Comparison of ENCODE assay signal across 1 cellular context in the genomic region with DNA sequence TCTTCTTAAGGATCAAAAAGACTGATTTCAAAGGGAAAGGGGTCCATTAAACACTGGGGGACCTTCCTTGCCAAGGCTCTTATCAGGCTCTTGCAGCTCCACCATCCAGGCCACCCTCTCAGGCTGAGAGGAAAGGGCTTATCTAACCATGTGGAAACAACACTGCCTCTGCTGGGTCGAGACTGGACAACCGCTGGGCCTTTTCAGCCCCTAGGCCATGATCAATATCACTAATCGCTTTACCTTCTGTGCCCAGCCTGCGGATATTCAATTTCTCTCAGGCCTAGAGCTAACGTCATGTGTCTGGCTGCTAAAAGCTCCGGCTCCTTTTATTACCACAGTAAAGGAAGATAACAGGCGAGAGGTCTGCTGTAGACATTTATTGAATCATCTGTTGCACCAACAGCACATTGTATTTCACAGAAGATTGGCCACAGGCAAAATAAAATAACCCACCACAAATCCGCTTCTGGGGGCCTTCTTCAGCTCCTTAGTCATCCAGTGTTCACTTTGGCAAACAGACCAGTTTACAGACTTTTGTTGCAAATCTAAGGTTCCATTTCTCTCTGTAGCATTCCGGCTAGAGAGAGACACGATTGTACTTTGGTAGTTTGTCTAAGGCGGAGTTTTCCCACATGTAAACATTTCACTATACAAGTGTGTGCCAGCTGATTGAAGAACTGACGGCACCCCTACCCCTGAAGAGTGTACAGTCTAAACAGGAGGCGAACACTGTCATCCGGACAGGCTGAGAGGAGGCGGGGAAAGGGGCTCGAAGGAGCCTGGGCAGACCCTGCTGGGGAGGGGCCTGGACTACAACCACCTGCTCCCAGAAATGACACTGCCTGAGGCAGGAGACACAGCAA.
TF ChIP-seq lines count a peak whose summit lies in the region.

No MANE protein-coding gene starts in this region.

TF ChIP-seq in K562, 482 proteins besides CTCF, POLR2A, EP300 and RAD21 (continued from another document and continues in another):
- TF ChIP-seq, protein P1, sequence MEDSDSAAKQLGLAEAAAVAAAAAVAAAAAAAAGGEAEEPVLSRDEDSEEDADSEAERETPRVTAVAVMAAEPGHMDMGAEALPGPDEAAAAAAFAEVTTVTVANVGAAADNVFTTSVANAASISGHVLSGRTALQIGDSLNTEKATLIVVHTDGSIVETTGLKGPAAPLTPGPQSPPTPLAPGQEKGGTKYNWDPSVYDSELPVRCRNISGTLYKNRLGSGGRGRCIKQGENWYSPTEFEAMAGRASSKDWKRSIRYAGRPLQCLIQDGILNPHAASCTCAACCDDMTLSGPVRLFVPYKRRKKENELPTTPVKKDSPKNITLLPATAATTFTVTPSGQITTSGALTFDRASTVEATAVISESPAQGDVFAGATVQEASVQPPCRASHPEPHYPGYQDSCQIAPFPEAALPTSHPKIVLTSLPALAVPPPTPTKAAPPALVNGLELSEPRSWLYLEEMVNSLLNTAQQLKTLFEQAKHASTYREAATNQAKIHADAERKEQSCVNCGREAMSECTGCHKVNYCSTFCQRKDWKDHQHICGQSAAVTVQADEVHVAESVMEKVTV (CRISPR knock-in tag; IDR thresholded peaks at IDR 0.05) = no peak
- TF ChIP-seq RUNX1 (IDR thresholded peaks at IDR 0.05; ENCODE audit: low read depth) (no peak), THRA (IDR thresholded peaks at IDR 0.05) (no peak), ZNF274 (IDR thresholded peaks at IDR 0.05; ENCODE audit: borderline replicate concordance, low read depth, low read length) (no peak), ZC3H11A (IDR thresholded peaks at IDR 0.05; ENCODE audit: low read depth, low read length) (no peak), ZNF318 (IDR thresholded peaks at IDR 0.05; ENCODE audit: borderline replicate concordance in 1 of 2, low read depth in 1 of 2) (no peak), MXI1 (IDR thresholded peaks at IDR 0.05; ENCODE audit: low read depth, low read length) (0 out of 2 replicates have a peak, but pooled peaks have one; percentile 13), TEAD2 (tag; IDR thresholded peaks at IDR 0.05) (no peak; the same call in 1 of the 2 replicates), BRF2 (IDR thresholded peaks at IDR 0.05; ENCODE audit: borderline replicate concordance, insufficient read depth, insufficient read length) (no peak), SPI1 (IDR thresholded peaks at IDR 0.05; ENCODE audit: borderline replicate concordance, low read depth, low read length) (no peak), GATAD2B (IDR thresholded peaks at IDR 0.05; ENCODE audit: borderline replicate concordance) (peak; percentile 97), SRF (CRISPR knock-in tag; IDR thresholded peaks at IDR 0.05) (no peak), SMAD2 (IDR thresholded peaks at IDR 0.05; ENCODE audit: low read depth, low read length) (no peak), SIX5 (IDR thresholded peaks at IDR 0.05; ENCODE audit: borderline replicate concordance in 1 of 2, insufficient read depth in 1 of 2, low read depth in 1 of 2, low read length in 2 of 2) (no peak), SMC3 (conservative IDR thresholded peaks at IDR 0.05; ENCODE audit: insufficient read depth, low read depth, low read length) (no peak), NBN (IDR thresholded peaks at IDR 0.05; ENCODE audit: low read depth) (peak; percentile 83), MEF2D (tag; conservative IDR thresholded peaks at IDR 0.05; ENCODE audit: low read depth) (0 out of 2 replicates have a peak, but pooled peaks have one; percentile 57), MED1 (CRISPR knock-in tag; IDR thresholded peaks at IDR 0.05; ENCODE audit: borderline replicate concordance) (no peak), CCNT2 (IDR thresholded peaks at IDR 0.05; ENCODE audit: borderline replicate concordance, extremely low read depth, insufficient read length, low read depth, low read length) (peak; percentile 70), JUND (IDR thresholded peaks at IDR 0.05; ENCODE audit: borderline replicate concordance, low read depth, low read length) (peak; percentile 57; the same call in 1 of the 2 replicates), JUND (tag; IDR thresholded peaks at IDR 0.05; ENCODE audit: borderline replicate concordance, low read depth, low read length) (peak; percentile 52; the same call in 1 of the 3 replicates), HLTF (IDR thresholded peaks at IDR 0.05) (no peak), ERF (CRISPR knock-in tag; IDR thresholded peaks at IDR 0.05) (no peak), ZC3H4 (CRISPR knock-in tag; IDR thresholded peaks at IDR 0.05; ENCODE audit: borderline replicate concordance) (no peak), RBM14 (IDR thresholded peaks at IDR 0.05; ENCODE audit: borderline replicate concordance, insufficient read depth, low read depth, low read length) (no peak), POLR3A (IDR thresholded peaks at IDR 0.05; ENCODE audit: borderline replicate concordance, extremely low read depth, insufficient read depth, insufficient read length) (no peak), ZNF384 (IDR thresholded peaks at IDR 0.05; ENCODE audit: low read depth, low read length) (no peak), NR3C1 (CRISPR knock-in tag; IDR thresholded peaks at IDR 0.05) (no peak), SAFB2 (IDR thresholded peaks at IDR 0.05; ENCODE audit: borderline replicate concordance, low read depth, low read length, severe bottlenecking) (no peak), ZSCAN29 (IDR thresholded peaks at IDR 0.05) (no peak), U2AF2 (optimal IDR thresholded peaks at IDR 0.05; ENCODE audit: low read depth, low read length) (no peak), DIDO1 (tag; IDR thresholded peaks at IDR 0.05; ENCODE audit: low read depth) (no peak), SFPQ (IDR thresholded peaks at IDR 0.05; ENCODE audit: low read depth, low read length) (no peak), CBFA2T2 (conservative IDR thresholded peaks at IDR 0.05) (peak; percentile 95)
- TF ChIP-seq, protein P2, sequence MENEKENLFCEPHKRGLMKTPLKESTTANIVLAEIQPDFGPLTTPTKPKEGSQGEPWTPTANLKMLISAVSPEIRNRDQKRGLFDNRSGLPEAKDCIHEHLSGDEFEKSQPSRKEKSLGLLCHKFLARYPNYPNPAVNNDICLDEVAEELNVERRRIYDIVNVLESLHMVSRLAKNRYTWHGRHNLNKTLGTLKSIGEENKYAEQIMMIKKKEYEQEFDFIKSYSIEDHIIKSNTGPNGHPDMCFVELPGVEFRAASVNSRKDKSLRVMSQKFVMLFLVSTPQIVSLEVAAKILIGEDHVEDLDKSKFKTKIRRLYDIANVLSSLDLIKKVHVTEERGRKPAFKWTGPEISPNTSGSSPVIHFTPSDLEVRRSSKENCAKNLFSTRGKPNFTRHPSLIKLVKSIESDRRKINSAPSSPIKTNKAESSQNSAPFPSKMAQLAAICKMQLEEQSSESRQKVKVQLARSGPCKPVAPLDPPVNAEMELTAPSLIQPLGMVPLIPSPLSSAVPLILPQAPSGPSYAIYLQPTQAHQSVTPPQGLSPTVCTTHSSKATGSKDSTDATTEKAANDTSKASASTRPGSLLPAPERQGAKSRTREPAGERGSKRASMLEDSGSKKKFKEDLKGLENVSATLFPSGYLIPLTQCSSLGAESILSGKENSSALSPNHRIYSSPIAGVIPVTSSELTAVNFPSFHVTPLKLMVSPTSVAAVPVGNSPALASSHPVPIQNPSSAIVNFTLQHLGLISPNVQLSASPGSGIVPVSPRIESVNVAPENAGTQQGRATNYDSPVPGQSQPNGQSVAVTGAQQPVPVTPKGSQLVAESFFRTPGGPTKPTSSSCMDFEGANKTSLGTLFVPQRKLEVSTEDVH (IDR thresholded peaks at IDR 0.05; ENCODE audit: low read depth, partially characterized antibody) = no peak
- TF ChIP-seq, protein P3, sequence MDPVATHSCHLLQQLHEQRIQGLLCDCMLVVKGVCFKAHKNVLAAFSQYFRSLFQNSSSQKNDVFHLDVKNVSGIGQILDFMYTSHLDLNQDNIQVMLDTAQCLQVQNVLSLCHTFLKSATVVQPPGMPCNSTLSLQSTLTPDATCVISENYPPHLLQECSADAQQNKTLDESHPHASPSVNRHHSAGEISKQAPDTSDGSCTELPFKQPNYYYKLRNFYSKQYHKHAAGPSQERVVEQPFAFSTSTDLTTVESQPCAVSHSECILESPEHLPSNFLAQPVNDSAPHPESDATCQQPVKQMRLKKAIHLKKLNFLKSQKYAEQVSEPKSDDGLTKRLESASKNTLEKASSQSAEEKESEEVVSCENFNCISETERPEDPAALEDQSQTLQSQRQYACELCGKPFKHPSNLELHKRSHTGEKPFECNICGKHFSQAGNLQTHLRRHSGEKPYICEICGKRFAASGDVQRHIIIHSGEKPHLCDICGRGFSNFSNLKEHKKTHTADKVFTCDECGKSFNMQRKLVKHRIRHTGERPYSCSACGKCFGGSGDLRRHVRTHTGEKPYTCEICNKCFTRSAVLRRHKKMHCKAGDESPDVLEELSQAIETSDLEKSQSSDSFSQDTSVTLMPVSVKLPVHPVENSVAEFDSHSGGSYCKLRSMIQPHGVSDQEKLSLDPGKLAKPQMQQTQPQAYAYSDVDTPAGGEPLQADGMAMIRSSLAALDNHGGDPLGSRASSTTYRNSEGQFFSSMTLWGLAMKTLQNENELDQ (CRISPR knock-in tag; IDR thresholded peaks at IDR 0.05; ENCODE audit: borderline replicate concordance) = no peak
